9 cellular contexts compared by ENCODE assay signal in the genomic region with DNA sequence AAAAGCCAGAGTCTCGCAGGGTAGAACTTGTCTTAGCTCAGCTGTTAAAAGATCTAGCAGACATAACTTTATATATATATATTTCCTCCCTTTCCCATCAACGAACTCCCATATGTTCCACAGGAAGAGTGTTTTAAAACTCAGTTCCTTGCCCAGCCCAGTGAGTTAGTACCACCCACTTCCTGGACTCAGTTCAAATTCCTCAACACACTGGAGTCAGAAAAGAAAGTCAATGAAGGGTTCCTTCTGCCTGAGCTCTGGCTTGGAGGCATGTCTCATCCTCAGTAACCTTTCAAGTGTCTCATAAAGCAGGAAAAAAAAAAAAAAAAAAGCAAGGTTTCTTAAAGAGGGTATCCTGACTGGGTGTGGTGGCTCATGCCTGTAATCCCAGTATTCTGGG. TPM values are rescaled to one million over a fixed set of nuclear protein-coding genes. Genes with fewer than 3 reads are reported as not detected.
DNase-seq lines count a peak whose midpoint lies in the region; ATAC-seq and TF ChIP-seq lines count a peak whose summit lies in the region.
"Had no signal": no experiment of that assay in that cellular context is flagged by ENCODE, and none has a peak within 500 bp of the region (broad histone marks: within the 10 kb centered on the region; RNA-seq: fewer than 3 reads in every experiment).

No MANE protein-coding gene starts in this region.

- H3K27ac ChIP-seq in right atrium auricular region (peak overlapping the region in 1 of 2 donors; percentile 18), uterus (peak overlapping the region; percentile 41 to 46)

- DNase-seq in Right ventricle myocardium superior (no peak), right atrium auricular region (ENCODE audit: low spot score) (no peak), astrocyte of the hippocampus (ENCODE audit: low read depth, low spot score) (peak; percentile 74), left colon (peak in 1 of 2 donors; percentile 35), uterus (no peak), NCI-H524 (lab: John Stamatoyannopoulos, UW) (no peak)
- DNase-seq in stimulated activated CD4-positive, alpha-beta T cell treated with anti-CD3 and anti-CD28 coated beads, Interleukin-4, amount 100 ng/mL, for 24 hours, result no peak

- H3K9me3 ChIP-seq in right atrium auricular region (no peaks in the 10 kb centered on the region), uterus (no peaks in the 10 kb centered on the region)

- H3K4me3 ChIP-seq in right atrium auricular region (no peak overlapping the region), uterus (no peak overlapping the region)

- H3K27me3 ChIP-seq in right atrium auricular region (no peaks in the 10 kb centered on the region), uterus (no peaks in the 10 kb centered on the region)

- H3K4me1 ChIP-seq in right atrium auricular region (peaks cover 0 to 58% of the 10 kb centered on the region in 2 donors), uterus (peaks cover 18 to 24% of the 10 kb centered on the region in 2 donors)

- H3K36me3 ChIP-seq in right atrium auricular region, result peaks cover 82% of the 10 kb centered on the region
- no peaks in the 10 kb centered on the region for H3K36me3 ChIP-seq in uterus

- no peak for TF ChIP-seq POLR2A in uterus (IDR thresholded peaks at IDR 0.05)

- TF ChIP-seq CTCF in right atrium auricular region (IDR thresholded peaks at IDR 0.05) (no peak), uterus (IDR thresholded peaks at IDR 0.05) (no peak)

- intact Hi-C loops in Right ventricle myocardium superior (cut with DNase I), result no loop called here
- intact Hi-C loops in left colon (cut with DNase I, micrococcal nuclease), result no loop called here
- intact Hi-C loops in uterus (cut with DNase I; ENCODE audit: low total_unique reads), result no loop called here

- ATAC-seq in Right ventricle myocardium superior (ENCODE audit: poor library complexity) (peak; percentile 65), left colon (peak; percentile 66), GM18870 (IDR thresholded peaks at IDR 0.05; ENCODE audit: unreplicated experiment) (no peak)

RNA-seq across cellular contexts. Expression of gene TPM3, which starts 15.6 kb away (rescaled TPM):
- 80.9 TPM for total RNA-seq in Right ventricle myocardium superior
- 100 to 1,000 TPM; 469 to 975 TPM for total RNA-seq in right atrium auricular region
- 100 to 1,000 TPM; 490 to 491 TPM for total RNA-seq in left colon
- total RNA-seq in uterus, result 100 to 1,000 TPM; 130 to 263 (median 199) TPM

RNA-seq across cellular contexts. Expression of gene NUP210L, which starts 21.5 kb away (rescaled TPM):
- total RNA-seq in Right ventricle myocardium superior (0.43 TPM), right atrium auricular region (under 1 TPM in 1 of 2 donors, not detected in 1; 0.28 TPM), left colon (under 1 TPM in 1 of 2 donors, not detected in 1; 0.06 TPM), uterus (under 1 TPM in 2 of 4 donors, not detected in 2; 0.09 to 0.21 TPM)
- total RNA-seq: H1 had no signal

RNA-seq across cellular contexts. Expression of gene CFAP141, which starts 29.8 kb away (rescaled TPM):
- total RNA-seq in Right ventricle myocardium superior (not detected), right atrium auricular region (not detected), left colon (not detected), uterus (not detected)
- total RNA-seq: H1 had no signal

RNA-seq across cellular contexts. Expression of gene UBAP2L, which starts 44.4 kb away (rescaled TPM):
- total RNA-seq in Right ventricle myocardium superior (91.2 TPM), right atrium auricular region (10 to 100 TPM; 48.9 to 58.6 TPM), left colon (10 to 100 TPM; 78.5 to 90.2 TPM), uterus (100 to 1,000 TPM in 1 of 4 donors, 10 to 100 TPM in 3; 11.5 to 161 (median 52.0) TPM)
